22 cellular contexts compared by ENCODE assay signal in the genomic region with DNA sequence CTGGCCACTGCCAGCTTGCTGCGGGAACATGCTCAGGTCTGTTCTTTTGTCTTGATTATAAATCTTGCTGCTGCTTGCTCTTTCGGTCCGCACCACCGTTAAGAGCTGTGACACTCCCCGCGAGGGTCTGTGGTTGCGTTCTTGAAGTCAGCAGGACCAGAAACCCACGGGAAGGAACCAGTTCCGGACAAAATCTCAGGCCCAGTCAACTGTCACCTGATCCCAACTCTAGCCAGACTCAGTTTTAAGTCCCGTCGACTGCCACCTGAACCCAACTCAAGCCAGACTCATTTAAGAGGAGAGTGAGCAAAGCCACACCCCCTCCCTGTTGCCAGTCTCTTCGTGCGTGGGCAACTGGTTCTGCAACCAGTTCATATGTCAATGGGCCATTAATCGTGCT.
DNase-seq lines count a peak whose midpoint lies in the region; ATAC-seq and TF ChIP-seq lines count a peak whose summit lies in the region.
"Had no signal": no experiment of that assay in that cellular context is flagged by ENCODE, and none has a peak within 500 bp of the region (broad histone marks: within the 10 kb centered on the region; RNA-seq: fewer than 3 reads in every experiment).

No MANE protein-coding gene starts in this region.

- no peak for TF ChIP-seq CTCF in BE2C (IDR thresholded peaks at IDR 0.05; ENCODE audit: low read depth, low read length)
- no peak for TF ChIP-seq CTCF in CD14-positive monocyte (IDR thresholded peaks at IDR 0.05)
- no peak for TF ChIP-seq CTCF in coronary artery (IDR thresholded peaks at IDR 0.05)

- no peak overlapping the region for H3K4me3 Mint-ChIP-seq in CD14-positive monocyte
- H3K4me3 Mint-ChIP-seq: CD8-positive, alpha-beta T cell had no signal

- ATAC-seq in sciatic nerve (no peak), HG03457 (IDR thresholded peaks at IDR 0.05; ENCODE audit: unreplicated experiment) (no peak), HG03571 (IDR thresholded peaks at IDR 0.05; ENCODE audit: unreplicated experiment) (no peak)
- ATAC-seq: CD8-positive, alpha-beta T cell; Panc1 had no signal

- H3K27ac ChIP-seq in coronary artery, result no peak overlapping the region
- H3K27ac ChIP-seq: BLaER1 treated with 17β-estradiol and CSF1 and Interleukin-3, amounts not matched to agents 10 nM and 100 nM had no signal

- H3K4me3 ChIP-seq in BE2C (ENCODE audit: low read depth, low read length) (no peak overlapping the region), coronary artery (no peak overlapping the region)
- H3K4me3 ChIP-seq: BLaER1 treated with 17β-estradiol and CSF1 and Interleukin-3, amounts not matched to agents 10 nM and 100 nM had no signal

- no peaks in the 10 kb centered on the region for H3K36me3 Mint-ChIP-seq in CD14-positive monocyte
- H3K36me3 Mint-ChIP-seq: CD8-positive, alpha-beta T cell had no signal

- H3K9me3 Mint-ChIP-seq in CD14-positive monocyte, result peaks cover 0 to 14% (median 10%) of the 10 kb centered on the region in 7 donors
- H3K9me3 Mint-ChIP-seq: CD8-positive, alpha-beta T cell had no signal

- no peaks in the 10 kb centered on the region for H3K4me1 Mint-ChIP-seq in CD14-positive monocyte

- no peaks in the 10 kb centered on the region for H3K9me3 ChIP-seq in BE2C

- H3K4me1 ChIP-seq in BE2C, result no peaks in the 10 kb centered on the region

- peaks cover 2% of the 10 kb centered on the region for H3K27me3 ChIP-seq in BE2C

- H3K36me3 ChIP-seq in BE2C, result no peaks in the 10 kb centered on the region
- H3K36me3 ChIP-seq: BLaER1 treated with 17β-estradiol and CSF1 and Interleukin-3, amounts not matched to agents 10 nM and 100 nM had no signal

- DNase-seq in BE2C (peak; percentile 1), CD14-positive monocyte (ENCODE audit: low spot score) (peak; percentile 7), coronary artery (ENCODE audit: low spot score) (peak; percentile 45), sciatic nerve (ENCODE audit: low spot score) (peak; percentile 39), NOMO-1 treated with DMSO at 0.1 percent for 48 hours (lab: John Stamatoyannopoulos, UW; ENCODE audit: unreplicated experiment) (no peak), MV-4-11 (lab: John Stamatoyannopoulos, UW) (no peak)
- DNase-seq: DMS153, GOT3, HCEC 1CT, KG1, NCI-H1092 treated with DMSO at 0.1 percent for 48 hours, NCI-H146, NCI-H2029 treated with DMSO at 0.1 percent for 48 hours, NCI-H226, NCI-H510A treated with DMSO at 0.1 percent for 48 hours, NCI-H748 treated with DMSO at 0.1 percent for 48 hours, SIG-M5 had no signal

- intact Hi-C loops in CD14-positive monocyte (cut with micrococcal nuclease) (no loop called here), sciatic nerve (cut with DNase I) (no loop called here)

- no peak overlapping the region for H3K27ac Mint-ChIP-seq in CD14-positive monocyte
- H3K27ac Mint-ChIP-seq: CD8-positive, alpha-beta T cell had no signal

- peaks cover 6 to 12% (median 10%) of the 10 kb centered on the region in 3 donors for H3K27me3 Mint-ChIP-seq in CD14-positive monocyte (ENCODE audit: low read depth in 3 of 3)

Comparison
In these comparisons a context has a peak if more than half of its experiments do, and no peak if none do; other contexts are left out.
1. DNase-seq: peak in BE2C (single experiment), CD14-positive monocyte (single experiment), coronary artery (single experiment) and sciatic nerve (single experiment); none in NOMO-1 treated with DMSO at 0.1 percent for 48 hours (single experiment) and MV-4-11 (single experiment).